ENCODE assay signal across 23 cellular contexts in genomic region chr1:53081384-53082066, GRCh38. TPM values are rescaled to one million over a fixed set of nuclear protein-coding genes. Genes with fewer than 3 reads are reported as not detected.
"Had no signal": no experiment of that assay in that cellular context is flagged by ENCODE, and none has a peak within 500 bp of the region (broad histone marks: within the 10 kb centered on the region; RNA-seq: fewer than 3 reads in every experiment).

No MANE protein-coding gene starts in this region.

- H3K4me3 ChIP-seq: gastrocnemius medialis, pancreas, psoas muscle, testis had no signal

- H3K9me3 ChIP-seq: gastrocnemius medialis, pancreas, psoas muscle, SK-N-SH, testis had no signal

- ATAC-seq: activated T-cell treated with anti-CD3 and anti-CD28 coated beads, Interleukin-2, amount 50 U/mL, for 4 hours; activated T-helper 17 cell treated with anti-CD3 and anti-CD28 coated beads, Interleukin-2, amount 50 U/mL, for 72 hours; gastrocnemius medialis; pancreas; psoas muscle; T-helper 17 cell had no signal

- H3K9ac ChIP-seq: SK-N-SH had no signal

- H3K4me2 ChIP-seq: SK-N-SH had no signal

- H3K27ac Mint-ChIP-seq: activated CD4-positive, alpha-beta memory T cell treated with anti-CD3 and anti-CD28 coated beads, Interleukin-2, amount 10 ng/mL, durations not matched to agents 7 days and 5 days; activated CD4-positive, alpha-beta T cell treated with anti-CD3 and anti-CD28 coated beads, Interleukin-2, amount 10 ng/mL, durations not matched to agents 7 days and 5 days; activated T-helper 17 cell treated with anti-CD3 and anti-CD28 coated beads, Interleukin-2, amount 50 U/mL, for 72 hours; nephron; T-helper 17 cell had no signal

- DNase-seq: activated CD4-positive, alpha-beta memory T cell treated with anti-CD3 and anti-CD28 coated beads, Interleukin-2, amount 10 ng/mL, durations not matched to agents 7 days and 5 days; activated CD4-positive, alpha-beta T cell treated with anti-CD3 and anti-CD28 coated beads for 1 hour; activated CD4-positive, alpha-beta T cell treated with anti-CD3 and anti-CD28 coated beads, Interleukin-2, amount 10 ng/mL, durations not matched to agents 7 days and 5 days; activated gamma-delta T cell treated with Interleukin-2 at 50 U/mL for 16 hours; activated naive CD4-positive, alpha-beta T cell treated with anti-CD3 and anti-CD28 coated beads, Interleukin-2, amount 50 U/mL, for 16 hours; activated T-cell treated with anti-CD3 and anti-CD28 coated beads, Interleukin-2, amount 50 U/mL, for 4 hours; amniotic stem cell; dermis blood vessel endothelial cell; effector CD4-positive, alpha-beta T cell; gastrocnemius medialis; glutamatergic neuron; mesendoderm; SK-N-SH; stimulated activated naive CD4-positive, alpha-beta T cell; T-helper 17 cell; T1000; testis; trophoblast cell had no signal

- H3K27ac ChIP-seq: gastrocnemius medialis, pancreas, psoas muscle, testis had no signal

- H3K27me3 Mint-ChIP-seq: activated CD4-positive, alpha-beta memory T cell treated with anti-CD3 and anti-CD28 coated beads, Interleukin-2, amount 10 ng/mL, durations not matched to agents 7 days and 5 days; activated CD4-positive, alpha-beta T cell treated with anti-CD3 and anti-CD28 coated beads, Interleukin-2, amount 10 ng/mL, durations not matched to agents 7 days and 5 days; activated T-helper 17 cell treated with anti-CD3 and anti-CD28 coated beads, Interleukin-2, amount 50 U/mL, for 72 hours; central memory CD8-positive, alpha-beta T cell had no signal

- H3K4me1 ChIP-seq: gastrocnemius medialis, pancreas, psoas muscle had no signal

- H3K4me1 Mint-ChIP-seq: activated CD4-positive, alpha-beta memory T cell treated with anti-CD3 and anti-CD28 coated beads, Interleukin-2, amount 10 ng/mL, durations not matched to agents 7 days and 5 days; activated CD4-positive, alpha-beta T cell treated with anti-CD3 and anti-CD28 coated beads, Interleukin-2, amount 10 ng/mL, durations not matched to agents 7 days and 5 days; activated T-helper 17 cell treated with anti-CD3 and anti-CD28 coated beads, Interleukin-2, amount 50 U/mL, for 72 hours had no signal

- H3K4me3 Mint-ChIP-seq: activated CD4-positive, alpha-beta memory T cell treated with anti-CD3 and anti-CD28 coated beads, Interleukin-2, amount 10 ng/mL, durations not matched to agents 7 days and 5 days; activated CD4-positive, alpha-beta T cell treated with anti-CD3 and anti-CD28 coated beads, Interleukin-2, amount 10 ng/mL, durations not matched to agents 7 days and 5 days; activated T-cell treated with anti-CD3 and anti-CD28 coated beads, Interleukin-2, amount 50 U/mL, for 4 hours; activated T-helper 17 cell treated with anti-CD3 and anti-CD28 coated beads, Interleukin-2, amount 50 U/mL, for 72 hours; central memory CD8-positive, alpha-beta T cell; nephron; T-helper 17 cell had no signal

- H3K27me3 ChIP-seq: gastrocnemius medialis, pancreas, testis had no signal

- H3K36me3 ChIP-seq: gastrocnemius medialis, pancreas had no signal

- H3K9me3 Mint-ChIP-seq: activated CD4-positive, alpha-beta memory T cell treated with anti-CD3 and anti-CD28 coated beads, Interleukin-2, amount 10 ng/mL, durations not matched to agents 7 days and 5 days; activated CD4-positive, alpha-beta T cell treated with anti-CD3 and anti-CD28 coated beads, Interleukin-2, amount 10 ng/mL, durations not matched to agents 7 days and 5 days; activated T-cell treated with anti-CD3 and anti-CD28 coated beads, Interleukin-2, amount 50 U/mL, for 4 hours; activated T-helper 17 cell treated with anti-CD3 and anti-CD28 coated beads, Interleukin-2, amount 50 U/mL, for 72 hours; central memory CD8-positive, alpha-beta T cell; nephron had no signal

RNA-seq across cellular contexts. Expression of gene PODN, which starts 19.5 kb away (rescaled TPM):
- total RNA-seq: activated CD4-positive, alpha-beta memory T cell treated with anti-CD3 and anti-CD28 coated beads, Interleukin-2, amount 10 ng/mL, durations not matched to agents 7 days and 5 days; activated CD4-positive, alpha-beta T cell treated with anti-CD3 and anti-CD28 coated beads, Interleukin-2, amount 10 ng/mL, durations not matched to agents 7 days and 5 days; activated T-helper 17 cell treated with anti-CD3 and anti-CD28 coated beads, Interleukin-2, amount 50 U/mL, for 72 hours; dermis blood vessel endothelial cell; T-helper 17 cell had no signal
